Comparison of ENCODE assay signal across 1 cellular context in genomic region chrX:40792433-40792832, GRCh38.
TF ChIP-seq lines count a peak whose summit lies in the region.

No MANE protein-coding gene starts in this region.

TF ChIP-seq in SK-N-SH treated with all-trans-retinoic acid at 6 μM for 48 hours, 23 proteins besides CTCF, POLR2A, EP300 and RAD21 (continued from another document):
- TF ChIP-seq PATZ1 (CRISPR knock-in tag; IDR thresholded peaks at IDR 0.05; ENCODE audit: borderline replicate concordance) (no peak), POU6F1 (CRISPR knock-in tag; IDR thresholded peaks at IDR 0.05; ENCODE audit: borderline replicate concordance, low read depth) (no peak), GLIS3 (CRISPR knock-in tag; IDR thresholded peaks at IDR 0.05) (no peak), PPARA (CRISPR knock-in tag; IDR thresholded peaks at IDR 0.05; ENCODE audit: borderline replicate concordance) (no peak), ZFP3 (CRISPR knock-in tag; IDR thresholded peaks at IDR 0.05) (no peak), TOX (CRISPR knock-in tag; IDR thresholded peaks at IDR 0.05; ENCODE audit: borderline replicate concordance) (no peak), CREB5 (CRISPR knock-in tag; IDR thresholded peaks at IDR 0.05; ENCODE audit: low read depth) (no peak), ZNF8 (CRISPR knock-in tag; IDR thresholded peaks at IDR 0.05) (no peak), ARNTL (CRISPR knock-in tag; IDR thresholded peaks at IDR 0.05; ENCODE audit: borderline replicate concordance, low read depth) (no peak), SNAI2 (CRISPR knock-in tag; IDR thresholded peaks at IDR 0.05) (no peak)
TF ChIP-seq in SK-N-SH treated with all-trans-retinoic acid at 6 μM for 48 hours: peak in this region for 0.
